1 cellular context compared by ENCODE assay signal in the genomic region with DNA sequence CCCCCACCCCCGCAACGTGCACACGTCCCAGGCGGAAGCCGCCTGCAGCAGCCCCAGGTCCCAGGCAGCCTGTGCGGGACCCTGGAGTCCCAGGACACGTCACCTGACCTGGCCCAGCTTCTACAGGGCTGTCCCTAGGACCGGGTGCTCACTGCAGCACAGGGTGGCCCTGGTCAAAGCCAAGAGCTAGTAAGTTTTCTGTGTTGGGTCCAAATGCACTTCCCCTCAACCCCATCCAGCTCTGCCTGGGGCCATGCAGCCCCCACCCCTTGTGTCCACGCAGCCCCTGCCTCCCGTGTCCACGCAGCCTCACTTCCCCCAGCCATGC.
TF ChIP-seq lines count a peak whose summit lies in the region.

No MANE protein-coding gene starts in this region.

TF ChIP-seq in HepG2, 621 proteins besides CTCF, POLR2A, EP300 and RAD21 (continued from another document):
- TF ChIP-seq, protein P1, sequence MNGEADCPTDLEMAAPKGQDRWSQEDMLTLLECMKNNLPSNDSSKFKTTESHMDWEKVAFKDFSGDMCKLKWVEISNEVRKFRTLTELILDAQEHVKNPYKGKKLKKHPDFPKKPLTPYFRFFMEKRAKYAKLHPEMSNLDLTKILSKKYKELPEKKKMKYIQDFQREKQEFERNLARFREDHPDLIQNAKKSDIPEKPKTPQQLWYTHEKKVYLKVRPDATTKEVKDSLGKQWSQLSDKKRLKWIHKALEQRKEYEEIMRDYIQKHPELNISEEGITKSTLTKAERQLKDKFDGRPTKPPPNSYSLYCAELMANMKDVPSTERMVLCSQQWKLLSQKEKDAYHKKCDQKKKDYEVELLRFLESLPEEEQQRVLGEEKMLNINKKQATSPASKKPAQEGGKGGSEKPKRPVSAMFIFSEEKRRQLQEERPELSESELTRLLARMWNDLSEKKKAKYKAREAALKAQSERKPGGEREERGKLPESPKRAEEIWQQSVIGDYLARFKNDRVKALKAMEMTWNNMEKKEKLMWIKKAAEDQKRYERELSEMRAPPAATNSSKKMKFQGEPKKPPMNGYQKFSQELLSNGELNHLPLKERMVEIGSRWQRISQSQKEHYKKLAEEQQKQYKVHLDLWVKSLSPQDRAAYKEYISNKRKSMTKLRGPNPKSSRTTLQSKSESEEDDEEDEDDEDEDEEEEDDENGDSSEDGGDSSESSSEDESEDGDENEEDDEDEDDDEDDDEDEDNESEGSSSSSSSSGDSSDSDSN (CRISPR knock-in tag; IDR thresholded peaks at IDR 0.05): no peak
- TF ChIP-seq MED8 (CRISPR knock-in tag; IDR thresholded peaks at IDR 0.05; ENCODE audit: insufficient replicate concordance) (no peak), TFE3 (CRISPR knock-in tag; IDR thresholded peaks at IDR 0.05) (0 out of 2 replicates have a peak, but pooled peaks have one; percentile 4), SIN3A (IDR thresholded peaks at IDR 0.05; ENCODE audit: borderline replicate concordance, low read depth, low read length) (no peak), NFE2 (CRISPR knock-in tag; IDR thresholded peaks at IDR 0.05) (no peak), PAF1 (CRISPR knock-in tag; IDR thresholded peaks at IDR 0.05) (no peak), ZNF17 (CRISPR knock-in tag; IDR thresholded peaks at IDR 0.05) (no peak), SALL2 (CRISPR knock-in tag; IDR thresholded peaks at IDR 0.05) (no peak), KLF11 (CRISPR knock-in tag; IDR thresholded peaks at IDR 0.05) (no peak), FOXK1 (CRISPR knock-in tag; IDR thresholded peaks at IDR 0.05; ENCODE audit: borderline replicate concordance, low read depth) (no peak), STAT5B (CRISPR knock-in tag; IDR thresholded peaks at IDR 0.05) (no peak), ZNF546 (CRISPR knock-in tag; conservative IDR thresholded peaks at IDR 0.05) (no peak), ZFP36L2 (CRISPR knock-in tag; IDR thresholded peaks at IDR 0.05) (no peak), RXRA (CRISPR knock-in tag; IDR thresholded peaks at IDR 0.05) (0 out of 2 replicates have a peak, but pooled peaks have one; percentile 3), CHCHD3 (CRISPR knock-in tag; IDR thresholded peaks at IDR 0.05) (peak; percentile 46; the same call in 1 of the 2 replicates), ZNF20 (CRISPR knock-in tag; IDR thresholded peaks at IDR 0.05) (no peak), SNAI1 (CRISPR knock-in tag; IDR thresholded peaks at IDR 0.05; ENCODE audit: borderline replicate concordance) (no peak)
